36 cellular contexts compared by ENCODE assay signal in genomic region chr10:50229460-50229859, GRCh38.
"Had no signal": no experiment of that assay in that cellular context is flagged by ENCODE, and none has a peak within 500 bp of the region (broad histone marks: within the 10 kb centered on the region; RNA-seq: fewer than 3 reads in every experiment).

No MANE protein-coding gene starts in this region.

- H3K4me1 ChIP-seq: ascending aorta had no signal

- H3K36me3 ChIP-seq: ascending aorta, cardiac muscle cell had no signal

- H3K9me3 ChIP-seq: ascending aorta had no signal

- H3K27ac ChIP-seq: ascending aorta, cardiac muscle cell, VCaP had no signal

- H3K9me3 Mint-ChIP-seq: activated B cell treated with CpG ODN at 0.5 μM for 24 hours; activated CD4-positive, alpha-beta memory T cell treated with anti-CD3 and anti-CD28 coated beads, Interleukin-2, amount 10 ng/mL, durations not matched to agents 7 days and 5 days; activated CD4-positive, alpha-beta T cell treated with anti-CD3 and anti-CD28 coated beads, Interleukin-2, amount 10 ng/mL, durations not matched to agents 7 days and 5 days; activated naive CD4-positive, alpha-beta T cell treated with anti-CD3 and anti-CD28 coated beads, Interleukin-2, amount 10 ng/mL, durations not matched to agents 7 days and 5 days; activated naive CD4-positive, alpha-beta T cell treated with anti-CD3 and anti-CD28 coated beads, Interleukin-2, amount 50 U/mL, for 24 hours; activated naive CD8-positive, alpha-beta T cell treated with anti-CD3 and anti-CD28 coated beads, Interleukin-2, amount 10 ng/mL, durations not matched to agents 7 days and 5 days; activated naive CD8-positive, alpha-beta T cell treated with anti-CD3 and anti-CD28 coated beads, Interleukin-2, amount 50 U/mL, for 24 hours; activated T-cell treated with anti-CD3 and anti-CD28 coated beads, Interleukin-2, amount 50 U/mL, for 24 hours; activated T-helper 2 cell treated with anti-CD3 and anti-CD28 coated beads, Interferon-gamma antibody, Interleukin-2, Interleukin-4, amounts not matched to agents 10 μg/mL and 5 μg/mL and 100 μg/mL, durations not matched to agents 14 hours and 24 hours and 36 hours; brain; central memory CD8-positive, alpha-beta T cell; T-helper 1 cell treated with Interleukin-12 subunit alpha and Interleukin-12 subunit beta and Interleukin-4 antibody, amounts not matched to agents 30 μg/mL and 1 μg/mL, for 36 hours; T-helper 2 cell treated with Interferon-gamma antibody and Interleukin-4, amounts not matched to agents 5 μg/mL and 100 μg/mL, for 36 hours had no signal

- H3K27ac Mint-ChIP-seq: activated B cell treated with CpG ODN at 0.5 μM for 24 hours; activated CD4-positive, alpha-beta memory T cell treated with anti-CD3 and anti-CD28 coated beads, Interleukin-2, amount 10 ng/mL, durations not matched to agents 7 days and 5 days; activated CD4-positive, alpha-beta T cell treated with anti-CD3 and anti-CD28 coated beads, Interleukin-2, amount 10 ng/mL, durations not matched to agents 7 days and 5 days; activated CD8-positive, alpha-beta memory T cell treated with anti-CD3 and anti-CD28 coated beads, Interleukin-2, amount 10 ng/mL, durations not matched to agents 7 days and 5 days; activated CD8-positive, alpha-beta T cell treated with anti-CD3 and anti-CD28 coated beads, Interleukin-2, amount 10 ng/mL, durations not matched to agents 7 days and 5 days; activated naive CD4-positive, alpha-beta T cell treated with anti-CD3 and anti-CD28 coated beads, Interleukin-2, amount 10 ng/mL, durations not matched to agents 7 days and 5 days; activated naive CD4-positive, alpha-beta T cell treated with anti-CD3 and anti-CD28 coated beads, Interleukin-2, amount 50 U/mL, for 24 hours; activated naive CD8-positive, alpha-beta T cell; activated naive CD8-positive, alpha-beta T cell treated with anti-CD3 and anti-CD28 coated beads, Interleukin-2, amount 10 ng/mL, durations not matched to agents 7 days and 5 days; activated naive CD8-positive, alpha-beta T cell treated with anti-CD3 and anti-CD28 coated beads, Interleukin-2, amount 50 U/mL, for 24 hours; activated T-cell treated with anti-CD3 and anti-CD28 coated beads, Interleukin-2, amount 50 U/mL, for 24 hours; activated T-helper 2 cell treated with anti-CD3 and anti-CD28 coated beads, Interferon-gamma antibody, Interleukin-2, Interleukin-4, amounts not matched to agents 10 μg/mL and 5 μg/mL and 100 μg/mL, durations not matched to agents 14 hours and 24 hours and 36 hours; brain; T-helper 1 cell treated with Interleukin-12 subunit alpha and Interleukin-12 subunit beta and Interleukin-4 antibody, amounts not matched to agents 30 μg/mL and 1 μg/mL, for 36 hours; T-helper 2 cell treated with Interferon-gamma antibody and Interleukin-4, amounts not matched to agents 5 μg/mL and 100 μg/mL, for 36 hours had no signal

- H3K4me3 Mint-ChIP-seq: activated B cell treated with CpG ODN at 0.5 μM for 24 hours; activated CD4-positive, alpha-beta memory T cell treated with anti-CD3 and anti-CD28 coated beads, Interleukin-2, amount 10 ng/mL, durations not matched to agents 7 days and 5 days; activated CD4-positive, alpha-beta T cell treated with anti-CD3 and anti-CD28 coated beads, Interleukin-2, amount 10 ng/mL, durations not matched to agents 7 days and 5 days; activated CD8-positive, alpha-beta memory T cell treated with anti-CD3 and anti-CD28 coated beads, Interleukin-2, amount 10 ng/mL, durations not matched to agents 7 days and 5 days; activated CD8-positive, alpha-beta T cell treated with anti-CD3 and anti-CD28 coated beads, Interleukin-2, amount 10 ng/mL, durations not matched to agents 7 days and 5 days; activated naive CD4-positive, alpha-beta T cell treated with anti-CD3 and anti-CD28 coated beads, Interleukin-2, amount 10 ng/mL, durations not matched to agents 7 days and 5 days; activated naive CD4-positive, alpha-beta T cell treated with anti-CD3 and anti-CD28 coated beads, Interleukin-2, amount 50 U/mL, for 24 hours; activated naive CD8-positive, alpha-beta T cell; activated naive CD8-positive, alpha-beta T cell treated with anti-CD3 and anti-CD28 coated beads, Interleukin-2, amount 10 ng/mL, durations not matched to agents 7 days and 5 days; activated naive CD8-positive, alpha-beta T cell treated with anti-CD3 and anti-CD28 coated beads, Interleukin-2, amount 50 U/mL, for 24 hours; activated T-cell treated with anti-CD3 and anti-CD28 coated beads, Interleukin-2, amount 50 U/mL, for 24 hours; brain; central memory CD8-positive, alpha-beta T cell; T-helper 1 cell treated with Interleukin-12 subunit alpha and Interleukin-12 subunit beta and Interleukin-4 antibody, amounts not matched to agents 30 μg/mL and 1 μg/mL, for 36 hours; T-helper 2 cell treated with Interferon-gamma antibody and Interleukin-4, amounts not matched to agents 5 μg/mL and 100 μg/mL, for 36 hours had no signal

- DNase-seq: activated B cell treated with CpG ODN at 0.5 μM for 24 hours; activated CD4-positive, alpha-beta memory T cell treated with anti-CD3 and anti-CD28 coated beads, Interleukin-2, amount 10 ng/mL, durations not matched to agents 7 days and 5 days; activated CD4-positive, alpha-beta T cell treated with anti-CD3 and anti-CD28 coated beads for 4 hours; activated CD4-positive, alpha-beta T cell treated with anti-CD3 and anti-CD28 coated beads, Interleukin-2, amount 10 ng/mL, durations not matched to agents 7 days and 5 days; activated CD4-positive, alpha-beta T cell treated with anti-CD3 and anti-CD28 coated beads, Interleukin-2, amount 50 U/mL, for 48 hours; activated CD4-positive, CD25-positive, alpha-beta regulatory T cell treated with anti-CD3 and anti-CD28 coated beads, Interleukin-2, amount 50 U/mL, for 72 hours; activated CD8-positive, alpha-beta memory T cell treated with anti-CD3 and anti-CD28 coated beads for 24 hours; activated CD8-positive, alpha-beta memory T cell treated with anti-CD3 and anti-CD28 coated beads, Interleukin-2, amount 10 ng/mL, durations not matched to agents 7 days and 5 days; activated CD8-positive, alpha-beta memory T cell treated with anti-CD3 and anti-CD28 coated beads, Interleukin-2, amount 50 U/mL, for 48 hours; activated CD8-positive, alpha-beta T cell treated with anti-CD3 and anti-CD28 coated beads, Interleukin-2, amount 10 ng/mL, durations not matched to agents 7 days and 5 days; activated effector memory CD4-positive, alpha-beta T cell treated with Interleukin-2 at 50 U/mL for 16 hours; activated gamma-delta T cell; activated naive CD4-positive, alpha-beta T cell treated with anti-CD3 and anti-CD28 coated beads, Interleukin-2, amount 10 ng/mL, durations not matched to agents 7 days and 5 days; activated naive CD4-positive, alpha-beta T cell treated with Interleukin-2 at 50 U/mL for 16 hours; activated naive CD8-positive, alpha-beta T cell treated with anti-CD3 and anti-CD28 coated beads, Interleukin-2, amount 10 ng/mL, durations not matched to agents 7 days and 5 days; activated naive CD8-positive, alpha-beta T cell treated with anti-CD3 and anti-CD28 coated beads, Interleukin-2, amount 50 U/mL, for 24 hours; activated T-cell treated with anti-CD3 and anti-CD28 coated beads, Interleukin-2, amount 50 U/mL, for 24 hours; activated T-cell treated with anti-CD3 and anti-CD28 coated beads, Interleukin-2, amount 50 U/mL, for 48 hours; amygdala; anterior cingulate cortex; cerebellar nuclear complex; T-helper 1 cell; T-helper 2 cell; T-helper 9 cell had no signal

- ATAC-seq: activated CD8-positive, alpha-beta memory T cell treated with anti-CD3 and anti-CD28 coated beads, Interleukin-2, amount 10 ng/mL, durations not matched to agents 7 days and 5 days; activated CD8-positive, alpha-beta T cell treated with anti-CD3 and anti-CD28 coated beads, Interleukin-2, amount 10 ng/mL, durations not matched to agents 7 days and 5 days; activated naive CD8-positive, alpha-beta T cell treated with anti-CD3 and anti-CD28 coated beads, Interleukin-2, amount 50 U/mL, for 24 hours had no signal

- H3K36me3 Mint-ChIP-seq: activated CD8-positive, alpha-beta memory T cell treated with anti-CD3 and anti-CD28 coated beads, Interleukin-2, amount 10 ng/mL, durations not matched to agents 7 days and 5 days; activated naive CD4-positive, alpha-beta T cell treated with anti-CD3 and anti-CD28 coated beads, Interleukin-2, amount 10 ng/mL, durations not matched to agents 7 days and 5 days; activated naive CD4-positive, alpha-beta T cell treated with anti-CD3 and anti-CD28 coated beads, Interleukin-2, amount 50 U/mL, for 24 hours; activated naive CD8-positive, alpha-beta T cell; activated naive CD8-positive, alpha-beta T cell treated with anti-CD3 and anti-CD28 coated beads, Interleukin-2, amount 10 ng/mL, durations not matched to agents 7 days and 5 days; brain had no signal

- H3K27me3 ChIP-seq: ascending aorta had no signal

- FAIRE-seq: bronchial epithelial cell, TTC549 had no signal

- H3K4me1 Mint-ChIP-seq: activated CD4-positive, alpha-beta T cell treated with anti-CD3 and anti-CD28 coated beads, Interleukin-2, amount 10 ng/mL, durations not matched to agents 7 days and 5 days; activated naive CD4-positive, alpha-beta T cell treated with anti-CD3 and anti-CD28 coated beads, Interleukin-2, amount 10 ng/mL, durations not matched to agents 7 days and 5 days; activated naive CD4-positive, alpha-beta T cell treated with anti-CD3 and anti-CD28 coated beads, Interleukin-2, amount 50 U/mL, for 24 hours; activated naive CD8-positive, alpha-beta T cell treated with anti-CD3 and anti-CD28 coated beads, Interleukin-2, amount 10 ng/mL, durations not matched to agents 7 days and 5 days; brain; central memory CD8-positive, alpha-beta T cell had no signal

- H3K4me3 ChIP-seq: ascending aorta, cardiac muscle cell had no signal
